Comparison of ENCODE assay signal across 8 cellular contexts in genomic region chr20:17967595-17968365, GRCh38. TPM values are rescaled to one million over a fixed set of nuclear protein-coding genes. Genes with fewer than 3 reads are reported as not detected.
DNase-seq lines count a peak whose midpoint lies in the region; ATAC-seq and TF ChIP-seq lines count a peak whose summit lies in the region.

No MANE protein-coding gene starts in this region.

- peak overlapping the region; percentile 82 to 96 (median 92) for H3K27ac Mint-ChIP-seq in immature natural killer cell
- H3K27ac Mint-ChIP-seq in stimulated activated naive B cell treated with anti-CD40 and anti-IgM and Interleukin-4, amounts not matched to agents 10 μg/mL and 1 μg/mL and 100 μg/mL, for 72 hours = peak overlapping the region; percentile 99

- peaks cover 83 to 86% of the 10 kb centered on the region in 2 donors for H3K4me1 Mint-ChIP-seq in immature natural killer cell
- H3K4me1 Mint-ChIP-seq in stimulated activated naive B cell treated with anti-CD40 and anti-IgM and Interleukin-4, amounts not matched to agents 10 μg/mL and 1 μg/mL and 100 μg/mL, for 72 hours = peaks cover 34 to 57% of the 10 kb centered on the region in 2 donors

- H3K4me3 ChIP-seq in astrocyte of the spinal cord (ENCODE audit: low read depth, low read length) = peak overlapping the region; percentile 90

- no peak for TF ChIP-seq CTCF in astrocyte of the spinal cord (IDR thresholded peaks at IDR 0.05; ENCODE audit: low read depth, low read length)

- peaks cover 0 to 3% (median 0%) of the 10 kb centered on the region in 3 donors for H3K36me3 Mint-ChIP-seq in immature natural killer cell
- peaks cover 63 to 76% of the 10 kb centered on the region in 2 donors for H3K36me3 Mint-ChIP-seq in stimulated activated naive B cell treated with anti-CD40 and anti-IgM and Interleukin-4, amounts not matched to agents 10 μg/mL and 1 μg/mL and 100 μg/mL, for 72 hours

- ATAC-seq in stimulated activated naive B cell treated with anti-CD40 and anti-IgM and Interleukin-4, amounts not matched to agents 10 μg/mL and 1 μg/mL and 100 μg/mL, for 72 hours (replicated peaks) = no peak

- H3K27me3 Mint-ChIP-seq in immature natural killer cell (ENCODE audit: low read depth in 3 of 3) = peaks cover 4 to 19% (median 9%) of the 10 kb centered on the region in 3 donors
- H3K27me3 Mint-ChIP-seq in stimulated activated naive B cell treated with anti-CD40 and anti-IgM and Interleukin-4, amounts not matched to agents 10 μg/mL and 1 μg/mL and 100 μg/mL, for 72 hours = no peaks in the 10 kb centered on the region

- in situ Hi-C loops in astrocyte of the spinal cord (cut with HindIII; ENCODE audit: low sequenced_read_pairs) = no loop called here

- peak overlapping the region; percentile 81 to 96 (median 91) for H3K4me3 Mint-ChIP-seq in immature natural killer cell
- peak overlapping the region; percentile 97 to 100 for H3K4me3 Mint-ChIP-seq in stimulated activated naive B cell treated with anti-CD40 and anti-IgM and Interleukin-4, amounts not matched to agents 10 μg/mL and 1 μg/mL and 100 μg/mL, for 72 hours

- peak; percentile 28 for DNase-seq in DMS114 treated with DMSO at 0.1 percent for 48 hours (lab: John Stamatoyannopoulos, UW; ENCODE audit: unreplicated experiment)
- peak; percentile 23 for DNase-seq in H4 (ENCODE audit: low spot score)
- peak; percentile 26 for DNase-seq in NCI-H446 treated with DMSO at 0.1 percent for 48 hours (lab: John Stamatoyannopoulos, UW)
- peak; percentile 59 for DNase-seq in astrocyte of the spinal cord (ENCODE audit: low read depth, low spot score)
- peak; percentile 9 to 16 (median 12) for DNase-seq in immature natural killer cell
- DNase-seq in stimulated activated naive B cell treated with anti-CD40 and anti-IgM and Interleukin-4, amounts not matched to agents 10 μg/mL and 1 μg/mL and 100 μg/mL, for 72 hours = no peak
- DNase-seq in NCI-H2196 treated with DMSO at 0.1 percent for 48 hours (lab: John Stamatoyannopoulos, UW; ENCODE audit: unreplicated experiment) = no peak
- DNase-seq in NCI-H2227 (lab: John Stamatoyannopoulos, UW; ENCODE audit: unreplicated experiment) = no peak

- no peaks in the 10 kb centered on the region for H3K9me3 Mint-ChIP-seq in immature natural killer cell
- H3K9me3 Mint-ChIP-seq in stimulated activated naive B cell treated with anti-CD40 and anti-IgM and Interleukin-4, amounts not matched to agents 10 μg/mL and 1 μg/mL and 100 μg/mL, for 72 hours = peaks cover 0 to 2% of the 10 kb centered on the region in 2 donors

RNA-seq across cellular contexts. Expression of gene SNX5, which starts 0.8 kb away (rescaled TPM):
- 85.0 and 114 TPM in 2 replicates for total RNA-seq in H4 (2014; rRNA removed; shearing (Covaris generic))
- 100 to 1,000 TPM in 1 of 3 donors, 10 to 100 TPM in 2; 63.2 to 103 (median 70.6) TPM for polyA plus RNA-seq in immature natural killer cell

RNA-seq across cellular contexts. Expression of gene MGME1, which starts 1.0 kb away (rescaled TPM):
- total RNA-seq in H4 (2014; rRNA removed; shearing (Covaris generic)) = 9.5 and 12.0 TPM in 2 replicates
- 10 to 100 TPM in 2 of 3 donors, 1 to 10 TPM in 1; 2.9 to 19.9 (median 19.2) TPM for polyA plus RNA-seq in immature natural killer cell

Comparison
In these comparisons a context has a peak if more than half of its experiments do, and no peak if none do; other contexts are left out.
1. DNase-seq: peak in DMS114 treated with DMSO at 0.1 percent for 48 hours (single experiment), H4 (single experiment), NCI-H446 treated with DMSO at 0.1 percent for 48 hours (single experiment), astrocyte of the spinal cord (single experiment) and immature natural killer cell (3 of 3); none in stimulated activated naive B cell treated with anti-CD40 and anti-IgM and Interleukin-4, amounts not matched to agents 10 μg/mL and 1 μg/mL and 100 μg/mL, for 72 hours (single experiment), NCI-H2196 treated with DMSO at 0.1 percent for 48 hours (single experiment) and NCI-H2227 (single experiment).